ENCODE assay signal across 1 cellular context in the genomic region with DNA sequence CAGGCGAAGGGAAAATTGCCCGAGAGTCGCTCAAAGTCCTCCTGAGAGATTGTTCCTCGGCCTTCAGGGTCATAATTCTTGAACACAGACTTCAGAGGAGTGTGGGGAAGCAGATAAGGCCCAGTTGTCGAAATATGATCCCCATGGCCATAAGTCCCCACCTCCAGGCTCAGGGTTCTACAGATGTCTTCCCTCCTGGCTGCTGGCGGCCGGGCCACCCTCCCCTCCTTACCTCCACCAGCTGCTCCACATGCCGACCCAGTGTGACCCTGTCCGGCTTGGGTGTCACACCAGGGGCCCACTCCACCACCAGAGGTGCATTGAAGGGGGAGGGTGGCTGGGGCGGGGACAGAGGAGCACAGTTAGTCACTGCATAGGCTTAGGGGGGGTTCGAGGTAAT.
TF ChIP-seq lines count a peak whose summit lies in the region.

No MANE protein-coding gene starts in this region.

TF ChIP-seq in K562, 482 proteins besides CTCF, POLR2A, EP300 and RAD21 (continued from another document and continues in another):
- TF ChIP-seq ATF3 (IDR thresholded peaks at IDR 0.05) (no peak), ATF3 (CRISPR knock-in tag; conservative IDR thresholded peaks at IDR 0.05) (no peak), ARNT (IDR thresholded peaks at IDR 0.05) (peak in 1 of 2 experiments; percentile 59; a peak in 2 of 4 replicates), ZFX (CRISPR knock-in tag; IDR thresholded peaks at IDR 0.05) (0 out of 2 replicates have a peak, but pooled peaks have one; percentile 36), E2F5 (CRISPR knock-in tag; IDR thresholded peaks at IDR 0.05) (no peak), SP2 (IDR thresholded peaks at IDR 0.05; ENCODE audit: extremely low read depth, low read depth, low read length, poor library complexity, severe bottlenecking) (no peak), HDAC6 (IDR thresholded peaks at IDR 0.05; ENCODE audit: low read depth, low read length) (no peak), KHSRP (IDR thresholded peaks at IDR 0.05) (no peak), THRAP3 (IDR thresholded peaks at IDR 0.05; ENCODE audit: borderline replicate concordance) (no peak), ZNF398 (CRISPR knock-in tag; IDR thresholded peaks at IDR 0.05) (no peak), SRSF3 (IDR thresholded peaks at IDR 0.05; ENCODE audit: insufficient read depth, low read length) (no peak), ARID3B (CRISPR knock-in tag; IDR thresholded peaks at IDR 0.05; ENCODE audit: borderline replicate concordance) (no peak), ZFP30 (CRISPR knock-in tag; IDR thresholded peaks at IDR 0.05; ENCODE audit: borderline replicate concordance) (no peak), TOE1 (IDR thresholded peaks at IDR 0.05; ENCODE audit: borderline replicate concordance) (no peak), TOE1 (CRISPR knock-in tag; IDR thresholded peaks at IDR 0.05; ENCODE audit: borderline replicate concordance, low read depth) (no peak), KAT8 (IDR thresholded peaks at IDR 0.05; ENCODE audit: low read depth) (no peak), BHLHE40 (IDR thresholded peaks at IDR 0.05; ENCODE audit: low read length) (peak; percentile 46; the same call in 1 of the 2 replicates), ZNF589 (CRISPR knock-in tag; IDR thresholded peaks at IDR 0.05; ENCODE audit: low read depth) (no peak), BRF1 (IDR thresholded peaks at IDR 0.05; ENCODE audit: borderline replicate concordance, extremely low read depth, insufficient read length) (no peak), ZNF282 (CRISPR knock-in tag; IDR thresholded peaks at IDR 0.05) (no peak), GATA2 (CRISPR knock-in tag; IDR thresholded peaks at IDR 0.05) (peak; percentile 86), HDAC3 (IDR thresholded peaks at IDR 0.05; ENCODE audit: borderline replicate concordance, partially characterized antibody) (peak; percentile 68), KDM2B (CRISPR knock-in tag; IDR thresholded peaks at IDR 0.05) (no peak), ZZZ3 (IDR thresholded peaks at IDR 0.05) (no peak), SFPQ (IDR thresholded peaks at IDR 0.05; ENCODE audit: low read depth, low read length) (no peak), RFX1 (IDR thresholded peaks at IDR 0.05) (no peak), RHOXF2B (CRISPR knock-in tag; conservative IDR thresholded peaks at IDR 0.05) (no peak), DPF2 (IDR thresholded peaks at IDR 0.05) (peak; percentile 89), POLR2B (IDR thresholded peaks at IDR 0.05; ENCODE audit: low read depth, partially characterized antibody) (no peak), MTA3 (IDR thresholded peaks at IDR 0.05; ENCODE audit: borderline replicate concordance) (peak; percentile 69; the same call in 1 of the 2 replicates), HNRNPH1 (optimal IDR thresholded peaks at IDR 0.05; ENCODE audit: low read depth, low read length) (no peak), YY1 (IDR thresholded peaks at IDR 0.05; ENCODE audit: borderline replicate concordance in 1 of 3, control insufficient read depth in 1 of 3, extremely low read depth in 1 of 3, insufficient read depth in 3 of 3, insufficient read length in 1 of 3, insufficient replicate concordance in 2 of 3, low read depth in 1 of 3, low read length in 2 of 3) (peak in 2 of 3 experiments; percentile 11), TSC22D4 (tag; IDR thresholded peaks at IDR 0.05) (no peak), PTRF (tag; IDR thresholded peaks at IDR 0.05) (no peak), NCOR1 (IDR thresholded peaks at IDR 0.05) (peak; percentile 88), TAL1 (IDR thresholded peaks at IDR 0.05) (peak; percentile 85), THAP7 (CRISPR knock-in tag; IDR thresholded peaks at IDR 0.05) (no peak), ZNF592 (IDR thresholded peaks at IDR 0.05) (no peak; the same call in 1 of the 2 replicates), JUN (IDR thresholded peaks at IDR 0.05; ENCODE audit: borderline replicate concordance, low read depth, low read length) (no peak), JUN (CRISPR knock-in tag; IDR thresholded peaks at IDR 0.05; ENCODE audit: borderline replicate concordance) (no peak), ZC3H11A (IDR thresholded peaks at IDR 0.05; ENCODE audit: low read depth, low read length) (no peak), SAFB2 (IDR thresholded peaks at IDR 0.05; ENCODE audit: borderline replicate concordance, low read depth, low read length, severe bottlenecking) (no peak), DACH1 (IDR thresholded peaks at IDR 0.05; ENCODE audit: partially characterized antibody) (peak; percentile 88), ZNF511 (CRISPR knock-in tag; IDR thresholded peaks at IDR 0.05) (no peak), POLR2G (IDR thresholded peaks at IDR 0.05; ENCODE audit: low read depth, low read length) (peak; percentile 69), RBBP5 (IDR thresholded peaks at IDR 0.05; ENCODE audit: borderline replicate concordance, insufficient read depth, low read length, poor library complexity, severe bottlenecking) (no peak)
- TF ChIP-seq, protein P1, sequence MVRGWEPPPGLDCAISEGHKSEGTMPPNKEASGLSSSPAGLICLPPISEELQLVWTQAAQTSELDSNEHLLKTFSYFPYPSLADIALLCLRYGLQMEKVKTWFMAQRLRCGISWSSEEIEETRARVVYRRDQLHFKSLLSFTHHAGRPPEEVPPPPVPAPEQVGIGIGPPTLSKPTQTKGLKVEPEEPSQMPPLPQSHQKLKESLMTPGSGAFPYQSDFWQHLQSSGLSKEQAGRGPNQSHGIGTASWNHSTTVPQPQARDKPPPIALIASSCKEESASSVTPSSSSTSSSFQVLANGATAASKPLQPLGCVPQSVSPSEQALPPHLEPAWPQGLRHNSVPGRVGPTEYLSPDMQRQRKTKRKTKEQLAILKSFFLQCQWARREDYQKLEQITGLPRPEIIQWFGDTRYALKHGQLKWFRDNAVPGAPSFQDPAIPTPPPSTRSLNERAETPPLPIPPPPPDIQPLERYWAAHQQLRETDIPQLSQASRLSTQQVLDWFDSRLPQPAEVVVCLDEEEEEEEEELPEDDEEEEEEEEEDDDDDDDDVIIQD (CRISPR knock-in tag; IDR thresholded peaks at IDR 0.05), result no peak
- TF ChIP-seq, protein P2, sequence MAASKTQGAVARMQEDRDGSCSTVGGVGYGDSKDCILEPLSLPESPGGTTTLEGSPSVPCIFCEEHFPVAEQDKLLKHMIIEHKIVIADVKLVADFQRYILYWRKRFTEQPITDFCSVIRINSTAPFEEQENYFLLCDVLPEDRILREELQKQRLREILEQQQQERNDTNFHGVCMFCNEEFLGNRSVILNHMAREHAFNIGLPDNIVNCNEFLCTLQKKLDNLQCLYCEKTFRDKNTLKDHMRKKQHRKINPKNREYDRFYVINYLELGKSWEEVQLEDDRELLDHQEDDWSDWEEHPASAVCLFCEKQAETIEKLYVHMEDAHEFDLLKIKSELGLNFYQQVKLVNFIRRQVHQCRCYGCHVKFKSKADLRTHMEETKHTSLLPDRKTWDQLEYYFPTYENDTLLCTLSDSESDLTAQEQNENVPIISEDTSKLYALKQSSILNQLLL (CRISPR knock-in tag; IDR thresholded peaks at IDR 0.05; ENCODE audit: borderline replicate concordance), result no peak
